In genomic region chr2:216923706-216924105, GRCh38 we compare ENCODE assay signal across 28 cellular contexts.
"Had no signal": no experiment of that assay in that cellular context is flagged by ENCODE, and none has a peak within 500 bp of the region (broad histone marks: within the 10 kb centered on the region; RNA-seq: fewer than 3 reads in every experiment).

No MANE protein-coding gene starts in this region.

- H3K4me1 Mint-ChIP-seq: endodermal cell had no signal

- H3K4me2 ChIP-seq: hepatocyte had no signal

- H3K4me1 ChIP-seq: colonic mucosa, esophagus muscularis mucosa, esophagus squamous epithelium, foreskin keratinocyte, gastrocnemius medialis, gastroesophageal sphincter, heart left ventricle had no signal

- H3K9me3 Mint-ChIP-seq: dendritic cell treated with granulocyte-macrophage colony-stimulating factor and Interleukin-4, amounts not matched to agents 40 ng/mL and 50 ng/mL, for 4 days; endodermal cell had no signal

- H3K27me3 ChIP-seq: colonic mucosa, dorsolateral prefrontal cortex, esophagus muscularis mucosa, esophagus squamous epithelium, foreskin keratinocyte, gastrocnemius medialis, gastroesophageal sphincter, heart left ventricle, heart right ventricle, hepatocyte had no signal

- H3K4me3 ChIP-seq: colonic mucosa, coronary artery, dorsolateral prefrontal cortex, esophagus muscularis mucosa, esophagus squamous epithelium, gastrocnemius medialis, gastroesophageal sphincter, heart left ventricle, heart right ventricle, hepatocyte had no signal

- H3K79me2 ChIP-seq: hepatocyte had no signal

- H3K9me3 ChIP-seq: colonic mucosa, esophagus muscularis mucosa, esophagus squamous epithelium, gastrocnemius medialis, gastroesophageal sphincter, heart left ventricle, heart right ventricle had no signal

- H3K27ac ChIP-seq: colonic mucosa, coronary artery, dorsolateral prefrontal cortex, epithelial cell of prostate, esophagus muscularis mucosa, esophagus squamous epithelium, foreskin keratinocyte, gastrocnemius medialis, gastroesophageal sphincter, heart left ventricle, heart right ventricle, hepatocyte had no signal

- H2AFZ ChIP-seq: hepatocyte had no signal

- H3K36me3 ChIP-seq: colonic mucosa, esophagus muscularis mucosa, esophagus squamous epithelium, gastrocnemius medialis, gastroesophageal sphincter, heart left ventricle, heart right ventricle had no signal

- H3K4me3 Mint-ChIP-seq: dendritic cell treated with granulocyte-macrophage colony-stimulating factor and Interleukin-4, amounts not matched to agents 40 ng/mL and 50 ng/mL, for 4 days; effector memory CD8-positive, alpha-beta T cell; endodermal cell had no signal

- FAIRE-seq: endometrium, endothelial cell of umbilical vein, frontal cortex had no signal

- DNase-seq: colonic mucosa; cortex of kidney; dermis blood vessel endothelial cell; dorsolateral prefrontal cortex; effector CD4-positive, alpha-beta T cell; effector CD8-positive, alpha-beta T cell; effector memory CD4-positive, alpha-beta T cell; effector memory CD8-positive, alpha-beta T cell; endodermal cell; erythroblast; esophagus squamous epithelium; foreskin fibroblast; foreskin keratinocyte; gastrocnemius medialis; glutamatergic neuron; head of caudate nucleus; heart left ventricle; heart right ventricle; hippocampal formation had no signal

- H3K27ac Mint-ChIP-seq: dendritic cell treated with granulocyte-macrophage colony-stimulating factor and Interleukin-4, amounts not matched to agents 40 ng/mL and 50 ng/mL, for 4 days; effector memory CD8-positive, alpha-beta T cell; endodermal cell had no signal
